11 cellular contexts compared by ENCODE assay signal in the genomic region with DNA sequence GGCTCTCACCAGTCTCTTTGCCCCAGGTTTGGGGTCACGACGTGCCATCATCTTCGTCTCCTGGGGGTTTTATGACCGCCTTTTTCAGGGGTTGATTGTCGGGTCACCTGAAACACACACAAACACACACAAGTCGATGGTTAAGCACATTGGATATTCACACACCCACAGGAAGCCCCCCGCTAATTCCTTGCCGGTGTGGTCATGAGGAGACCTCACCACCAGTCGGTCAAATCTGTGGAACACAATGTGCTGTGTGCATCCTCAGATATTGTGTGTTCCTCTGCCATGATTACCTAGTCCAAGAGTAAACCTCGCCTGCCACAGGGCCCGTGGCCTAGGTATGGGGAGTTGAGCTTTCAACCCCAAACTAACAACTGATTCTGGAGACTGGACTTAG. TPM values are rescaled to one million over a fixed set of nuclear protein-coding genes. Genes with fewer than 3 reads are reported as not detected.
"Had no signal": no experiment of that assay in that cellular context is flagged by ENCODE, and none has a peak within 500 bp of the region (broad histone marks: within the 10 kb centered on the region; RNA-seq: fewer than 3 reads in every experiment).

No MANE protein-coding gene starts in this region.

RNA-seq across cellular contexts. Expression of gene FAM90A1, which starts 2.6 kb away (rescaled TPM):
- total RNA-seq: naive thymus-derived CD8-positive, alpha-beta T cell; neural crest cell; omental fat pad; osteoblast; osteocyte; progenitor cell of endocrine pancreas; pulmonary artery endothelial cell; sciatic nerve; smooth muscle cell had no signal
- polyA plus RNA-seq: naive thymus-derived CD4-positive, alpha-beta T cell; neural cell; smooth muscle cell had no signal
